ENCODE assay signal across 1 cellular context in genomic region chr3:183188895-183189462, GRCh38.
TF ChIP-seq lines count a peak whose summit lies in the region.

No MANE protein-coding gene starts in this region.

TF ChIP-seq in K562, 482 proteins besides CTCF, POLR2A, EP300 and RAD21 (continued from another document):
- TF ChIP-seq PBX2 (CRISPR knock-in tag; IDR thresholded peaks at IDR 0.05; ENCODE audit: low read depth): no peak
- TF ChIP-seq PBX2 (tag; conservative IDR thresholded peaks at IDR 0.05; ENCODE audit: low read depth): no peak
- TF ChIP-seq ZNF12 (CRISPR knock-in tag; IDR thresholded peaks at IDR 0.05): no peak
TF ChIP-seq in K562: peak in this region for 2.
